In the genomic region with DNA sequence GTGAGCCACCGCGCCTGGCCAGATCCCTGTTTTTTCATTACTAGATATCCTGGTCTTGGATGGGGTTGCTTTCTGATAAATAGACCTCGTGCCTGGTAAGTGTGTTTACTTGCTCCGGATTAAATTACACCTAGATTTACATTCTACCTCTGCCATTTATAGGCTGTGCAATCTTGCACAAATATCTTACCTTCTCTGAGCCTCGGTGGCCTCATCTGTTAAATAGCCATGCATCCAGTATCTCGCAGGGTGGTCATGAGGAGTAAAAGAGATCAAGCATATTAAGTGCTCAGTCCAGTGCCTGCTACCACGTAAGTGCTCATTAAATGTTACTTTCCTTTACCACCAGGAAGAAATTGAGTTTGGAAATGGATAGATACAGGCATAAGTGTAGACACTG, we compare ENCODE assay signal across 17 cellular contexts.
A peak's percentile ranks its signal among the peaks of the same experiment; 100 is the strongest.
DNase-seq lines count a peak whose midpoint lies in the region; ATAC-seq and TF ChIP-seq lines count a peak whose summit lies in the region.
"Had no signal": no experiment of that assay in that cellular context is flagged by ENCODE, and none has a peak within 500 bp of the region (broad histone marks: within the 10 kb centered on the region; RNA-seq: fewer than 3 reads in every experiment).

No MANE protein-coding gene starts in this region.

- in situ Hi-C loops in transverse colon (cut with MboI; ENCODE audit: low pct_ligation_motif_present in 1 of 4, low pct_unique_long_range_greater_than_20kb in 1 of 4, low sequenced_read_pairs in 3 of 4), result loop anchor here in 1 of 4 donors (25.0 kb wide), 1 partner anchor 96 kb away; a partner anchor contains a TSS

- H3K27ac ChIP-seq in BLaER1 treated with 17β-estradiol and CSF1 and Interleukin-3, amounts not matched to agents 10 nM and 100 nM, result no peak overlapping the region
- H3K27ac ChIP-seq in Karpas-422 (ENCODE audit: low read length), result no peak overlapping the region
- no peak overlapping the region for H3K27ac ChIP-seq in transverse colon

- H3K27me3 ChIP-seq in BLaER1 treated with 17β-estradiol and CSF1 and Interleukin-3, amounts not matched to agents 10 nM and 100 nM, result no peaks in the 10 kb centered on the region
- H3K27me3 ChIP-seq in Karpas-422 (ENCODE audit: low read length) (no peaks in the 10 kb centered on the region), transverse colon (no peaks in the 10 kb centered on the region)

- no peak overlapping the region for H3K4me3 Mint-ChIP-seq in effector memory CD8-positive, alpha-beta T cell
- H3K4me3 Mint-ChIP-seq: CD4-positive, alpha-beta T cell; CD8-positive, alpha-beta memory T cell; GM23338; H9; HFFc6 had no signal

- intact Hi-C loops in transverse colon (cut with DNase I; ENCODE audit: low total_unique reads), result no loop called here

- WGBS in transverse colon (ENCODE audit: low coverage in 1 of 2), 2 donors, result 78 to 81% methylated on average over 7 of the region's 7 CpGs

- no peaks in the 10 kb centered on the region for H3K79me2 ChIP-seq in Karpas-422 (ENCODE audit: low read length)

- peaks cover 2% of the 10 kb centered on the region for H3K36me3 Mint-ChIP-seq in effector memory CD8-positive, alpha-beta T cell (ENCODE audit: insufficient read depth)
- H3K36me3 Mint-ChIP-seq: CD14-positive monocyte had no signal

- no peaks in the 10 kb centered on the region for H3K27me3 Mint-ChIP-seq in effector memory CD8-positive, alpha-beta T cell
- H3K27me3 Mint-ChIP-seq: CD4-positive, alpha-beta T cell had no signal

- no peaks in the 10 kb centered on the region for H3K9me2 ChIP-seq in Karpas-422 (replicated peaks; ENCODE audit: insufficient read depth, low read length)

- H3K9me3 Mint-ChIP-seq in effector memory CD8-positive, alpha-beta T cell, result no peaks in the 10 kb centered on the region
- H3K9me3 Mint-ChIP-seq: CD4-positive, alpha-beta T cell; CD8-positive, alpha-beta memory T cell; GM23338; H9; HFFc6 had no signal

- H4K20me1 ChIP-seq in BLaER1 treated with 17β-estradiol and CSF1 and Interleukin-3, amounts not matched to agents 10 nM and 100 nM, result no peaks in the 10 kb centered on the region
- no peaks in the 10 kb centered on the region for H4K20me1 ChIP-seq in Karpas-422 (ENCODE audit: insufficient read depth, low read depth, low read length)

- no peak for TF ChIP-seq CTCF in transverse colon (IDR thresholded peaks at IDR 0.05)

- H3K27ac Mint-ChIP-seq in effector memory CD8-positive, alpha-beta T cell, result peak overlapping the region; percentile 12 to 60
- H3K27ac Mint-ChIP-seq: CD4-positive, alpha-beta T cell; CD8-positive, alpha-beta memory T cell; GM23338; HFFc6 had no signal

- peaks cover 7 to 11% (median 9%) of the 10 kb centered on the region in 10 experiments for H3K4me1 ChIP-seq in BLaER1 treated with 17β-estradiol and CSF1 and Interleukin-3, amounts not matched to agents 10 nM and 100 nM
- peaks cover 6% of the 10 kb centered on the region for H3K4me1 ChIP-seq in Karpas-422 (ENCODE audit: low read length)
- H3K4me1 ChIP-seq in transverse colon, result no peaks in the 10 kb centered on the region

- TF ChIP-seq EP300 in transverse colon (IDR thresholded peaks at IDR 0.05; ENCODE audit: low read depth), result no peak

- peaks cover 0 to 34% (median 0%) of the 10 kb centered on the region in 11 experiments; a peak in 9 of 22 replicates for H3K9me3 ChIP-seq in BLaER1 treated with 17β-estradiol and CSF1 and Interleukin-3, amounts not matched to agents 10 nM and 100 nM (replicated peaks in 1 of 11)
- H3K9me3 ChIP-seq in Karpas-422 (ENCODE audit: low read length) (no peaks in the 10 kb centered on the region), transverse colon (no peaks in the 10 kb centered on the region)

- no peak for ATAC-seq in effector memory CD8-positive, alpha-beta T cell (replicated peaks)
- no peak for ATAC-seq in HG02970 (IDR thresholded peaks at IDR 0.05; ENCODE audit: low FRiP score, unreplicated experiment)
- ATAC-seq in GM18858 (IDR thresholded peaks at IDR 0.05; ENCODE audit: unreplicated experiment), result no peak
- ATAC-seq: GM12878 had no signal

- H3K4me1 Mint-ChIP-seq in effector memory CD8-positive, alpha-beta T cell (ENCODE audit: low read depth in 2 of 2), result no peaks in the 10 kb centered on the region
- H3K4me1 Mint-ChIP-seq: CD8-positive, alpha-beta memory T cell; GM23338; H9 had no signal

- TF ChIP-seq POLR2A in transverse colon (IDR thresholded peaks at IDR 0.05), result no peak

- H3K9ac ChIP-seq in BLaER1 treated with 17β-estradiol and CSF1 and Interleukin-3, amounts not matched to agents 10 nM and 100 nM, result no peak overlapping the region
- H3K9ac ChIP-seq in Karpas-422 (ENCODE audit: low read length), result no peak overlapping the region

- H3K4me2 ChIP-seq in BLaER1 treated with 17β-estradiol and CSF1 and Interleukin-3, amounts not matched to agents 10 nM and 100 nM, result peak overlapping the region in 10 of 11 experiments; percentile 2 to 60 (median 46); a peak in 17 of 22 replicates
- H3K4me2 ChIP-seq in Karpas-422 (ENCODE audit: low read depth, low read length, poor library complexity, severe bottlenecking), result peak overlapping the region; percentile 26
- H3K4me2 ChIP-seq: GM23338 had no signal

- H3K36me3 ChIP-seq in BLaER1 treated with 17β-estradiol and CSF1 and Interleukin-3, amounts not matched to agents 10 nM and 100 nM, result peaks cover 0 to 7% (median 0%) of the 10 kb centered on the region in 11 experiments; a peak in 3 of 22 replicates
- H3K36me3 ChIP-seq in Karpas-422 (ENCODE audit: insufficient read depth, low read length), result no peaks in the 10 kb centered on the region
- no peaks in the 10 kb centered on the region for H3K36me3 ChIP-seq in transverse colon

- H2AFZ ChIP-seq in Karpas-422 (ENCODE audit: low read length), result no peak overlapping the region
- H2AFZ ChIP-seq: GM23338 had no signal

- DNase-seq in Karpas-422, result no peak
- no peak for DNase-seq in effector memory CD8-positive, alpha-beta T cell
- no peak for DNase-seq in transverse colon
- DNase-seq: CD4-positive, alpha-beta T cell; CD8-positive, alpha-beta memory T cell; DMS 273 treated with DMSO at 0.1 percent for 48 hours; DMS79; EL; GDM1; HFFc6 had no signal

- no peak overlapping the region for H3K4me3 ChIP-seq in BLaER1 treated with 17β-estradiol and CSF1 and Interleukin-3, amounts not matched to agents 10 nM and 100 nM
- H3K4me3 ChIP-seq in Karpas-422 (ENCODE audit: low read length) (no peak overlapping the region), transverse colon (no peak overlapping the region)
- H3K4me3 ChIP-seq: GM12878, GM23338 had no signal
